Comparison of ENCODE assay signal across 10 cellular contexts in genomic region chr1:240495652-240496051, GRCh38.
"Had no signal": no experiment of that assay in that cellular context is flagged by ENCODE, and none has a peak within 500 bp of the region (broad histone marks: within the 10 kb centered on the region; RNA-seq: fewer than 3 reads in every experiment).

No MANE protein-coding gene starts in this region.

- H3K36me3 ChIP-seq: HAP-1 had no signal

- DNase-seq: GM23248, GOT3, H7, HFFc6, KG1 had no signal

- ATAC-seq: HCT116, HepG2, K562 had no signal

- H3K9me3 ChIP-seq: HAP-1 had no signal

- H3K4me3 ChIP-seq: GM23248, HAP-1, K562 had no signal

- H3K27ac ChIP-seq: GM23248, HL-60 had no signal

- H2AFZ ChIP-seq: GM23248 had no signal

- H3K4me1 ChIP-seq: HAP-1 had no signal

- H3K9ac ChIP-seq: GM23248 had no signal
